In the genomic region with DNA sequence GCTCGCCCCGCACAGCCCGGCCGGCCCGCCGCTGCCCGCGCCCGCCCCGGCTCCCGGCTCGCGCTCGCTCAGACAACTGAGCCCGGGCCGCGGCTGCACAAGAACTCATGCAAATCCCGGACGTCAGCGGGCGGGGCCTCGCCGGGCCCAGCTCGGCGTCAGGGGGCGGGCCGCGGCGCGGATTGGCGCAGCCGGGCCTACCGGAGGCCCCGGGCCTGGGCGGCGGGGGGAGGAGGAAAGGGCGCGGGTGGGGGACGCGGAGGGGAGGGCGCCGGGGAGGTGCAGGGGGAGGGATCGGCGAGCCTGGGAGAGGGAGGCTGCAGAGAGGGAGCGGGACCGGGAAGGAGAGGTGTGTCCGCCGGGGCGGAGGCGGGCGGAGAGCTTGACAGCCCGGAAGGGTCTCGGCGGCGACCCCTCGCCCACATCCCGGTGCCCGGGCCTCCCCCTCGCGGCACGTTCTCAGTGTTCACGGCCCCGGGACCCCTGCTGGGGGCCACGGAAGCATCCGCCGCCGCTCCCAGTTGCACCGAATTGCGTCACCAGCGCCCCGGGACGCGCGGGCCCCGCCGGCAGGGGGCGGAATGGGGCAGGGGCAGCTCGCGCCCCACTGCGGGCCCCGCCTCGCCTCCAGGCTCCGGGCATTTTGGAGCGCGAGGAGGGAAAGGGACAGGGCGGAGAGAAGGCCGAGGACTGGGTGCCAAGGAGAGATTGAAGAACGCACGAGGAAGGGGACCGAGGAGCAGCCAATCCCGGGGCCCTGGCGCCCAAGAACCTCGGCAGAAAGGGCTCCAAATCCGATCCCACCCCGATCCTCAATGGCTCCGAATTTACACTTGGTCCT, we compare ENCODE assay signal across 8 cellular contexts. TPM values are rescaled to one million over a fixed set of nuclear protein-coding genes. Genes with fewer than 3 reads are reported as not detected.
DNase-seq lines count a peak whose midpoint lies in the region; ATAC-seq and TF ChIP-seq lines count a peak whose summit lies in the region.

TSS of gene CBX4 (minus strand) at position 78 of the 841 bp plus-strand sequence. CDS start 189 bp downstream, outside the sequence.

- intact Hi-C loops in right cardiac atrium (cut with DNase I) = loop anchor here in 2 of 4 donors (2.0 to 5.0 kb wide), 3 partner anchors 32 to 153 kb away; no protein-coding TSS in a partner anchor
- intact Hi-C loops in vagina (cut with DNase I) = loop anchor here (10.0 kb wide), 1 partner anchor 155 kb away; no protein-coding TSS in a partner anchor

- peak in 1 of 2 donors; percentile 77 for TF ChIP-seq POLR2A in vagina (IDR thresholded peaks at IDR 0.05)

- TF ChIP-seq CTCF in GM12872 (IDR thresholded peaks at IDR 0.05; ENCODE audit: insufficient read depth, low read depth, low read length) = peak; percentile 66
- TF ChIP-seq CTCF in vagina (IDR thresholded peaks at IDR 0.05) = peak in 2 of 3 experiments; percentile 39 to 42

- H3K9me3 ChIP-seq in right cardiac atrium (ENCODE audit: control insufficient read depth, low read length) = no peaks in the 10 kb centered on the region
- H3K9me3 ChIP-seq in vagina = no peaks in the 10 kb centered on the region

- H3K4me1 ChIP-seq in right cardiac atrium (ENCODE audit: control insufficient read depth, insufficient read depth, low read length) = peaks cover 10% of the 10 kb centered on the region
- peaks cover 14% of the 10 kb centered on the region for H3K4me1 ChIP-seq in rectal smooth muscle tissue (ENCODE audit: control insufficient read depth, insufficient read depth, low read length)
- H3K4me1 ChIP-seq in vagina = peaks cover 75% of the 10 kb centered on the region

- H3K9ac ChIP-seq in rectal smooth muscle tissue (ENCODE audit: low read length) = peak within 1 kb of the TSS; percentile 42

- peak within 1 kb of the TSS; percentile 90 for H3K4me3 ChIP-seq in right cardiac atrium (ENCODE audit: low read length)
- peak within 1 kb of the TSS; percentile 81 for H3K4me3 ChIP-seq in rectal smooth muscle tissue (ENCODE audit: low read length)
- peak within 1 kb of the TSS; percentile 72 to 75 for H3K4me3 ChIP-seq in vagina

- H3K27me3 ChIP-seq in right cardiac atrium (ENCODE audit: control insufficient read depth, insufficient read depth) = no peaks in the 10 kb centered on the region
- H3K27me3 ChIP-seq in rectal smooth muscle tissue (ENCODE audit: control insufficient read depth, insufficient read depth, low read length) = peaks cover 33% of the 10 kb centered on the region
- H3K27me3 ChIP-seq in vagina = peaks cover 12% of the 10 kb centered on the region

- H3K36me3 ChIP-seq in rectal smooth muscle tissue (ENCODE audit: control insufficient read depth, insufficient read depth, low read length) = peaks cover 4% of the 10 kb centered on the region
- peaks cover 0 to 7% of the 10 kb centered on the region in 2 donors for H3K36me3 ChIP-seq in vagina

- ATAC-seq in HG02798 (IDR thresholded peaks at IDR 0.05; ENCODE audit: poor library complexity, unreplicated experiment) (peak; percentile 74), right cardiac atrium (peak; percentile 84 to 87)

- H3K27ac ChIP-seq in angular gyrus (ENCODE audit: low read depth, low read length) (peak within 1 kb of the TSS; percentile 94), right cardiac atrium (ENCODE audit: low read length) (peak within 1 kb of the TSS; percentile 88), rectal smooth muscle tissue (ENCODE audit: low read depth, low read length) (peak within 1 kb of the TSS; percentile 87), vagina (peak within 1 kb of the TSS; percentile 93)

- DNase-seq in NCI-H1694 treated with DMSO at 0.1 percent for 48 hours (lab: John Stamatoyannopoulos, UW) (peak; percentile 85), T-helper 2 cell (peak; percentile 74 to 96 (median 85)), right cardiac atrium (peak; percentile 96 to 99 (median 98)), vagina (ENCODE audit: extremely low spot score in 2 of 2) (peak in 1 of 2 donors; percentile 95)

- WGBS in right cardiac atrium = under 1% methylated on average over 94 of the region's 96 CpGs

RNA-seq across cellular contexts. Expression of gene CBX4, which starts in this region (rescaled TPM):
- 10 to 100 TPM; 26.9 to 32.6 (median 30.3) TPM for total RNA-seq in right cardiac atrium
- 19.8 TPM for polyA plus RNA-seq in right cardiac atrium
- 13.0 TPM for total RNA-seq in vagina
